8 cellular contexts compared by ENCODE assay signal in the genomic region with DNA sequence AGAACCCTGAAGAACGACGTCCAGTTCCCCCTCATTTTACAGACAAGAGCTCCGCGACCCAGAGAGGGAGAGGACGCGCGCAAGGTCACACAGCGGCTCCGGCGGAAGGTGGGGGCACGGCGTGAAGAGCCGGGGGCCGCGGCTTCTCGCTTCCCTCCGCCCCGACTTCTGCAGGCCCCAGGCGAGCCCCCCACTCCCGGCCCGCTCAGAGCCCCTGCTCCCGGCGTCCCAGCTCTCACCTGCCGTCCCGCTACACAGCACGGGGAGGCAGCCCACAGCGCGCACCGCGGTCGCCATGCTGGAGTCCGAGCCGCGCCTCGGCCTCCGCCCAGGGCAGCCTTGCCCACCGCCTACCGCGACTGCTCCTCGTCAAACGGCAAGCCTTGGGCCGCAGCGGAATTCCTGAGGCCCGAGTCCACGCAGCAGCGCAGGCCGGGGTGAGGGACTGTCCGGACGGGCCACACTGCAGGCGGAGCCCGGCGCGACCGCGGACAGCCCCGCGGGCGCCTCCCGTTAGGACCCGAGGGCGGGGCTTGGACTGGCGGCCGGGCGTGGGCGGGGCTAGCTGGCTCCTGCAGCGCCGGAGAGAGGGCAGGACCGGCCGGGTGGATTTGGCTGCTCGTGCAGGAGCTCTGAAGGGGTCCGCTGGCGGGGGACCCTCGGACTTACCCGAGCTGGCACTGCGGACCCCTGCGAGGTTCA. TPM values are rescaled to one million over a fixed set of nuclear protein-coding genes. Genes with fewer than 3 reads are reported as not detected.
DNase-seq lines count a peak whose midpoint lies in the region; ATAC-seq and TF ChIP-seq lines count a peak whose summit lies in the region.

A gene (minus strand): TSS at position 314 of the 702 bp plus-strand sequence. CDS start 17 bp downstream, at position 297.

- peak; percentile 92 for ATAC-seq in GM21360 (IDR thresholded peaks at IDR 0.05; ENCODE audit: unreplicated experiment)

- H3K36me3 ChIP-seq in OCI-LY7 (ENCODE audit: insufficient read depth, low read length) (peaks cover 39% of the 10 kb centered on the region), mucosa of rectum (ENCODE audit: control insufficient read depth in 2 of 2, insufficient read depth in 2 of 2, low read length in 2 of 2) (peaks cover 0 to under 1% of the 10 kb centered on the region in 2 donors)

- in situ Hi-C loops in Caki2 (cut with HindIII; ENCODE audit: low pct_unique_long_range_greater_than_20kb, low sequenced_read_pairs), result no loop called here

- POLR2A ChIA-PET in OCI-LY7 (lab: Charles Lee), result interaction anchor here (0.8 to 3.0 kb wide), 9 partner anchors 10 to 85 kb away, joined by 3 to 20 read pairs (median 4); a partner anchor contains a TSS

- H3K9ac ChIP-seq in mucosa of rectum (ENCODE audit: low read depth in 1 of 2, low read length in 2 of 2), result peak within 1 kb of the TSS; percentile 87 to 94

- peak within 1 kb of the TSS; percentile 77 for H3K4me2 ChIP-seq in OCI-LY7 (ENCODE audit: low read length)

- TF ChIP-seq CTCF in OCI-LY7 (conservative IDR thresholded peaks at IDR 0.05; ENCODE audit: low read length), result no peak

- peaks cover 46% of the 10 kb centered on the region for H3K79me2 ChIP-seq in OCI-LY7 (ENCODE audit: insufficient read depth, low read depth, low read length)

- no peaks in the 10 kb centered on the region for H3K27me3 ChIP-seq in mucosa of rectum (ENCODE audit: control insufficient read depth in 2 of 2, insufficient read depth in 2 of 2, low read length in 2 of 2)

- CTCF ChIA-PET in OCI-LY7 (lab: Charles Lee; ENCODE audit: unreplicated experiment), result no interaction called here

- BruUV-seq in OCI-LY7 (replicated peaks; lab: Mats Ljungman, UMichigan), result no TSS peak

- no peaks in the 10 kb centered on the region for H3K9me2 ChIP-seq in OCI-LY7 (ENCODE audit: insufficient read depth, low read length)

- DNase-seq in Caki2 (ENCODE audit: low read depth), result peak; percentile 86
- DNase-seq in HT1080 (ENCODE audit: low read depth), result peak; percentile 65
- DNase-seq in OCI-LY7 (ENCODE audit: low spot score), result peak; percentile 86
- DNase-seq in activated T-cell treated with anti-CD3 and anti-CD28 coated beads for 24 hours (ENCODE audit: low read depth), result peak; percentile 85
- no peak for DNase-seq in epithelial cell of prostate (ENCODE audit: low read depth, low spot score)
- peak; percentile 95 for DNase-seq in stimulated activated CD8-positive, alpha-beta memory T cell treated with anti-CD3 and anti-CD28 coated beads, Interleukin-4, amount 100 ng/mL, for 48 hours

- H3K4me1 ChIP-seq in OCI-LY7 (ENCODE audit: insufficient read depth, low read length, poor library complexity, severe bottlenecking) (peaks cover 23% of the 10 kb centered on the region), mucosa of rectum (ENCODE audit: control insufficient read depth in 2 of 2, insufficient read depth in 2 of 2, low read length in 2 of 2) (peaks cover 7 to 12% of the 10 kb centered on the region in 2 donors)

- peak within 1 kb of the TSS; percentile 88 for H3K4me3 ChIP-seq in OCI-LY7 (ENCODE audit: low read depth, low read length, poor library complexity, severe bottlenecking)
- H3K4me3 ChIP-seq in mucosa of rectum (ENCODE audit: low read length in 2 of 2), result peak within 1 kb of the TSS; percentile 99 to 100

- peak within 1 kb of the TSS; percentile 55 for H3K27ac ChIP-seq in OCI-LY7 (ENCODE audit: low read depth, low read length, poor library complexity, severe bottlenecking)
- H3K27ac ChIP-seq in epithelial cell of prostate, result peak within 1 kb of the TSS; percentile 59
- peak within 1 kb of the TSS; percentile 94 to 95 for H3K27ac ChIP-seq in mucosa of rectum (ENCODE audit: low read depth in 2 of 2, low read length in 2 of 2)

- intact Hi-C loops in OCI-LY7 (cut with micrococcal nuclease; ENCODE audit: unreplicated experiment), result no loop called here

- H4K20me1 ChIP-seq in OCI-LY7 (ENCODE audit: insufficient read depth, low read length), result 0 out of 2 replicates have a peak, but pooled peaks cover 5% of the 10 kb centered on the region

- peak within 1 kb of the TSS; percentile 94 for H2AFZ ChIP-seq in OCI-LY7 (ENCODE audit: low read length)

- H3K9me3 ChIP-seq in OCI-LY7 (ENCODE audit: low read length) (peaks cover 4% of the 10 kb centered on the region; the same call in 1 of the 2 replicates), mucosa of rectum (ENCODE audit: control insufficient read depth in 2 of 2, low read length in 2 of 2) (no peaks in the 10 kb centered on the region)

RNA-seq across cellular contexts. Expression of the gene that starts here (rescaled TPM):
- total RNA-seq in Caki2 (2014; rRNA removed; shearing (Covaris generic); ENCODE audit: low replicate concordance), result 104 and 112 TPM in 2 replicates
- 84.7 and 91.1 TPM in 2 replicates for total RNA-seq in HT1080 (2014; rRNA removed; shearing (Covaris generic))
- 53.1 and 55.8 TPM in 2 replicates for polyA plus RNA-seq in HT1080 (2015; cell fraction: cytosol; rRNA removed)
- 95.0 and 102 TPM in 2 replicates for polyA plus RNA-seq in HT1080 (2015; cell fraction: nucleus; rRNA removed)
- 89.6 and 117 TPM in 2 replicates for total RNA-seq in OCI-LY7 (2014; rRNA removed; shearing (Covaris generic))
- 90.2 and 100 TPM in 2 replicates for total RNA-seq in OCI-LY7 (2022)
